ENCODE assay signal across 29 cellular contexts in genomic region chr12:94558612-94559011, GRCh38.
"Had no signal": no experiment of that assay in that cellular context is flagged by ENCODE, and none has a peak within 500 bp of the region (broad histone marks: within the 10 kb centered on the region; RNA-seq: fewer than 3 reads in every experiment).

No MANE protein-coding gene starts in this region.

- H3K9me2 ChIP-seq: SK-N-SH had no signal

- H3K9ac ChIP-seq: SK-N-SH had no signal

- H3K4me3 Mint-ChIP-seq: activated CD8-positive, alpha-beta T cell treated with anti-CD3 and anti-CD28 coated beads, Interleukin-2, amount 10 ng/mL, durations not matched to agents 7 days and 5 days; activated naive CD4-positive, alpha-beta T cell treated with anti-CD3 and anti-CD28 coated beads, Interleukin-2, amount 50 U/mL, for 24 hours; activated T-helper 1 cell treated with anti-CD3 and anti-CD28 coated beads, Interleukin-12 subunit alpha, Interleukin-12 subunit beta, Interleukin-2, Interleukin-4 antibody, amounts not matched to agents 30 ng/mL and 10 ng/mL and 1 ng/mL, durations not matched to agents 14 hours and 24 hours and 36 hours had no signal

- H3K9me3 ChIP-seq: ascending aorta, body of pancreas, SJCRH30, SK-N-SH had no signal

- H3K36me3 ChIP-seq: ascending aorta, SJCRH30 had no signal

- H3K27ac ChIP-seq: ascending aorta, body of pancreas, RWPE1, SJCRH30 had no signal

- FAIRE-seq: bronchial epithelial cell, K562 had no signal

- H3K4me1 Mint-ChIP-seq: activated naive CD4-positive, alpha-beta T cell treated with anti-CD3 and anti-CD28 coated beads, Interleukin-2, amount 50 U/mL, for 24 hours had no signal

- ATAC-seq: activated CD4-positive, CD25-positive, alpha-beta regulatory T cell treated with anti-CD3 and anti-CD28 coated beads, Interleukin-2, amount 50 U/mL, for 24 hours; activated CD8-positive, alpha-beta T cell treated with anti-CD3 and anti-CD28 coated beads, Interleukin-2, amount 10 ng/mL, durations not matched to agents 7 days and 5 days; K562; Panc1 had no signal

- H3K4me1 ChIP-seq: ascending aorta, body of pancreas had no signal

- DNase-seq: activated CD4-positive, alpha-beta T cell treated with anti-CD3 and anti-CD28 coated beads for 48 hours; activated CD4-positive, alpha-beta T cell treated with anti-CD3 and anti-CD28 coated beads, Interleukin-2, amount 50 U/mL, for 4 hours; activated CD8-positive, alpha-beta memory T cell treated with anti-CD3 and anti-CD28 coated beads, Interleukin-2, amount 50 U/mL, for 48 hours; activated CD8-positive, alpha-beta T cell treated with anti-CD3 and anti-CD28 coated beads, Interleukin-2, amount 10 ng/mL, durations not matched to agents 7 days and 5 days; activated effector memory CD4-positive, alpha-beta T cell treated with Interleukin-2 at 50 U/mL for 16 hours; activated naive CD4-positive, alpha-beta T cell; activated T-cell treated with anti-CD3 and anti-CD28 coated beads, Interleukin-2, amount 50 U/mL, for 1 hour; body of pancreas; central memory CD4-positive, alpha-beta T cell; NCI-H1092; NCI-H1417; NCI-H2029; NCI-H2107; NCI-H2171 treated with DMSO at 0.1 percent for 48 hours; NCI-H226; NCI-H526; NCI-H82; Right ventricle myocardium superior; SJCRH30; SK-N-SH; SW 1271 had no signal

- H3K4me3 ChIP-seq: ascending aorta, body of pancreas, K562, SJCRH30 had no signal

- H3K4me2 ChIP-seq: SK-N-SH had no signal

- H3K36me3 Mint-ChIP-seq: activated naive CD4-positive, alpha-beta T cell treated with anti-CD3 and anti-CD28 coated beads, Interleukin-2, amount 50 U/mL, for 24 hours had no signal

- H3K9me3 Mint-ChIP-seq: activated naive CD4-positive, alpha-beta T cell treated with anti-CD3 and anti-CD28 coated beads, Interleukin-2, amount 50 U/mL, for 24 hours; activated T-helper 1 cell treated with anti-CD3 and anti-CD28 coated beads, Interleukin-12 subunit alpha, Interleukin-12 subunit beta, Interleukin-2, Interleukin-4 antibody, amounts not matched to agents 30 ng/mL and 10 ng/mL and 1 ng/mL, durations not matched to agents 14 hours and 24 hours and 36 hours had no signal

- H3K27me3 ChIP-seq: ascending aorta, body of pancreas, SJCRH30 had no signal

- H3K27ac Mint-ChIP-seq: activated CD8-positive, alpha-beta T cell treated with anti-CD3 and anti-CD28 coated beads, Interleukin-2, amount 10 ng/mL, durations not matched to agents 7 days and 5 days; activated naive CD4-positive, alpha-beta T cell treated with anti-CD3 and anti-CD28 coated beads, Interleukin-2, amount 50 U/mL, for 24 hours; activated T-helper 1 cell treated with anti-CD3 and anti-CD28 coated beads, Interleukin-12 subunit alpha, Interleukin-12 subunit beta, Interleukin-2, Interleukin-4 antibody, amounts not matched to agents 30 ng/mL and 10 ng/mL and 1 ng/mL, durations not matched to agents 14 hours and 24 hours and 36 hours had no signal
